10 cellular contexts compared by ENCODE assay signal in the genomic region with DNA sequence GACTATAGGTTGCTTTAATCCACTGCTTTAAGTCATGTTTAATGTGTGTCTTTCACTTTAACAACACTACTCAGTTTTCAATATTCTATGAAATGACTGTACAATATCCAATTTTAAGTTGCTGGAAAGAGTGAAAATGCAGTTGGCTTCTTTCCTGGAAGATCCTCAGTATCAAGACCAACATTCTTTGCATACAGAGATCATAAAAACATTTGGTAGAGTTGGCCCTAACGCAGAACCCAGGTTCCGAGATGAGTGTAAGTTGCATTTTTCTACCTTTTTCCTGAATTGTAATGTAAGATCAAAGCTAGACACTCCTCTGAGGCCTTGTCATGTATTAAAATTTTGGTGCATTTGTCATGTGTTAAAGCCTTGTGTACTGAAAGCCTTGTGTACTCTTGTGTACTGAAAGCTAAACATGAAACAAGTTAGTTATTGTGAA. TPM values are rescaled to one million over a fixed set of nuclear protein-coding genes. Genes with fewer than 3 reads are reported as not detected.
DNase-seq lines count a peak whose midpoint lies in the region; ATAC-seq and TF ChIP-seq lines count a peak whose summit lies in the region.
"Had no signal": no experiment of that assay in that cellular context is flagged by ENCODE, and none has a peak within 500 bp of the region (broad histone marks: within the 10 kb centered on the region; RNA-seq: fewer than 3 reads in every experiment).

No MANE protein-coding gene starts in this region.

- no peak overlapping the region for H4K8ac ChIP-seq in mesenchymal stem cell (ENCODE audit: low read length)

- no peak overlapping the region for H2BK5ac ChIP-seq in mesenchymal stem cell (ENCODE audit: low read depth, low read length, poor library complexity, severe bottlenecking)

- H3K79me1 ChIP-seq in mesenchymal stem cell (replicated peaks; ENCODE audit: low read length, poor library complexity, severe bottlenecking), result peaks cover 8% of the 10 kb centered on the region

- H3K4me1 ChIP-seq in mesenchymal stem cell (ENCODE audit: control insufficient read depth, insufficient read depth, low read depth, low read length), result no peaks in the 10 kb centered on the region
- peaks cover 11% of the 10 kb centered on the region for H3K4me1 ChIP-seq in mucosa of descending colon (ENCODE audit: low read depth)

- DNase-seq in AG10803 (ENCODE audit: low read depth) (peak; percentile 82), HFFc6 (peak; percentile 65), astrocyte of the cerebellum (ENCODE audit: low read depth) (peak; percentile 81), mesenchymal stem cell (no peak), mucosa of descending colon (no peak), ecto neural progenitor cell (ENCODE audit: low spot score) (no peak), GDM1 (lab: John Stamatoyannopoulos, UW) (no peak)
- DNase-seq in naive thymus-derived CD8-positive, alpha-beta T cell, result no peak
- DNase-seq: Calu3 had no signal

- H3K4me1 Mint-ChIP-seq in HFFc6 (ENCODE audit: low read depth), result peaks cover 46% of the 10 kb centered on the region
- H3K4me1 Mint-ChIP-seq in naive thymus-derived CD8-positive, alpha-beta T cell, result peaks cover 0 to 2% (median under 1%) of the 10 kb centered on the region in 4 donors

- no peak overlapping the region for H2BK12ac ChIP-seq in mesenchymal stem cell (ENCODE audit: low read length in 2 of 2)

- TF ChIP-seq CTCF in AG10803 (conservative IDR thresholded peaks at IDR 0.05; ENCODE audit: low read length) (no peak), HFFc6 (IDR thresholded peaks at IDR 0.05) (no peak), astrocyte of the cerebellum (IDR thresholded peaks at IDR 0.05; ENCODE audit: low read depth, low read length, missing control alignments) (no peak), mucosa of descending colon (IDR thresholded peaks at IDR 0.05) (no peak)

- WGBS in mesenchymal stem cell, result 63% methylated on average over 2 of the region's 2 CpGs

- no peak overlapping the region for H3K18ac ChIP-seq in mesenchymal stem cell (ENCODE audit: low read depth in 1 of 2, low read length in 2 of 2)

- H4K91ac ChIP-seq in mesenchymal stem cell (ENCODE audit: low read length), result no peak overlapping the region

- POLR2A ChIA-PET in naive thymus-derived CD8-positive, alpha-beta T cell (lab: Charles Lee), result no interaction called here

- no peak overlapping the region for H2BK120ac ChIP-seq in mesenchymal stem cell (ENCODE audit: low read depth, low read length)

- H3K9ac ChIP-seq in mesenchymal stem cell (ENCODE audit: low read length), result peak overlapping the region; percentile 87

- peak overlapping the region; percentile 65 for H3K27ac ChIP-seq in mesenchymal stem cell (ENCODE audit: low read length, poor library complexity, severe bottlenecking)

- no peak overlapping the region for H3K14ac ChIP-seq in mesenchymal stem cell (ENCODE audit: low read length in 2 of 2)

- H3K27me3 Mint-ChIP-seq in HFFc6 (ENCODE audit: insufficient read depth), result no peaks in the 10 kb centered on the region
- no peaks in the 10 kb centered on the region for H3K27me3 Mint-ChIP-seq in naive thymus-derived CD8-positive, alpha-beta T cell

- H3K9me3 ChIP-seq in mesenchymal stem cell (ENCODE audit: control insufficient read depth, low read length), result no peaks in the 10 kb centered on the region
- no peaks in the 10 kb centered on the region for H3K9me3 ChIP-seq in mucosa of descending colon

- H3K27ac Mint-ChIP-seq in HFFc6, result peak overlapping the region; percentile 45
- no peak overlapping the region for H3K27ac Mint-ChIP-seq in naive thymus-derived CD8-positive, alpha-beta T cell

- H3K4me2 ChIP-seq in mesenchymal stem cell (ENCODE audit: low read length, poor library complexity, severe bottlenecking), result no peak overlapping the region

- peak overlapping the region; percentile 63 for H3K4me3 Mint-ChIP-seq in HFFc6
- H3K4me3 Mint-ChIP-seq in naive thymus-derived CD8-positive, alpha-beta T cell, result no peak overlapping the region

- no peak overlapping the region for H2BK15ac ChIP-seq in mesenchymal stem cell (ENCODE audit: low read depth, poor library complexity, severe bottlenecking)

- H3K9me3 Mint-ChIP-seq in HFFc6, result no peaks in the 10 kb centered on the region
- H3K9me3 Mint-ChIP-seq in naive thymus-derived CD8-positive, alpha-beta T cell, result no peaks in the 10 kb centered on the region

- H3K4me3 ChIP-seq in AG10803 (ENCODE audit: low read length) (no peak overlapping the region), astrocyte of the cerebellum (ENCODE audit: low read depth, low read length) (no peak overlapping the region), mesenchymal stem cell (ENCODE audit: insufficient read depth in 1 of 2, low read depth in 1 of 2, low read length in 2 of 2) (peak overlapping the region in 1 of 2 experiments; percentile 45), mucosa of descending colon (no peak overlapping the region)
- H3K4me3 ChIP-seq: GM12878 had no signal

- in situ Hi-C loops in astrocyte of the cerebellum (cut with HindIII; ENCODE audit: low sequenced_read_pairs), result no loop called here

- no peak overlapping the region for H3K4ac ChIP-seq in mesenchymal stem cell (ENCODE audit: low read depth in 1 of 2, low read length in 2 of 2)

- intact Hi-C loops in mucosa of descending colon (cut with DNase I, micrococcal nuclease), result no loop called here

- no peak overlapping the region for H2AFZ ChIP-seq in mesenchymal stem cell (ENCODE audit: low read depth, low read length)

- peaks cover 18% of the 10 kb centered on the region for H3K36me3 Mint-ChIP-seq in HFFc6 (ENCODE audit: low read depth)
- peaks cover 6 to 76% (median 36%) of the 10 kb centered on the region in 3 donors for H3K36me3 Mint-ChIP-seq in naive thymus-derived CD8-positive, alpha-beta T cell

- no peaks in the 10 kb centered on the region for H3K27me3 ChIP-seq in mesenchymal stem cell (ENCODE audit: control insufficient read depth in 1 of 2, insufficient read depth in 1 of 2, low read length in 2 of 2)

- no peak overlapping the region for H2AK5ac ChIP-seq in mesenchymal stem cell (ENCODE audit: low read length, severe bottlenecking)

- no peak overlapping the region for H3K23ac ChIP-seq in mesenchymal stem cell (ENCODE audit: low read length in 2 of 2)

- no peak for ATAC-seq in mucosa of descending colon
- no peak for ATAC-seq in naive thymus-derived CD8-positive, alpha-beta T cell

- H3K36me3 ChIP-seq in mesenchymal stem cell (ENCODE audit: control insufficient read depth in 1 of 2, insufficient read depth in 2 of 2, low read depth in 1 of 2, low read length in 2 of 2) (peaks cover 3 to 35% of the 10 kb centered on the region in 2 experiments), mucosa of descending colon (ENCODE audit: low read depth) (no peaks in the 10 kb centered on the region)

RNA-seq across cellular contexts. Expression of gene TNFRSF11A, which starts 42.9 kb away (rescaled TPM):
- under 1 TPM in 1 of 6 experiments, not detected in 5; 0.05 TPM for total RNA-seq in HFFc6 (2021; fragmentation: NEBNext Ultra II Directional; extraction: Animal tissue kit (Norgen Biotek cat#: 25700))
- polyA plus RNA-seq in mesenchymal stem cell (2013, experiment 1 of 2), result 0.04 TPM
- 0.04 TPM for polyA plus RNA-seq in mesenchymal stem cell (2013, experiment 2 of 2)
- total RNA-seq in mucosa of descending colon, result 10 to 100 TPM; 23.3 to 87.3 (median 59.3) TPM
- under 1 TPM; 0.08 to 0.36 TPM for total RNA-seq in naive thymus-derived CD8-positive, alpha-beta T cell
- polyA plus RNA-seq in naive thymus-derived CD8-positive, alpha-beta T cell, result not detected

Comparison
In these comparisons a context has a peak if more than half of its experiments do, and no peak if none do; other contexts are left out.
1. DNase-seq: peak in AG10803 (single experiment), HFFc6 (single experiment) and astrocyte of the cerebellum (single experiment); none in mesenchymal stem cell (single experiment), mucosa of descending colon (0 of 3), ecto neural progenitor cell (single experiment), GDM1 (single experiment) and naive thymus-derived CD8-positive, alpha-beta T cell (0 of 10).
2. RNA of gene TNFRSF11A, which starts 42.9 kb away (total RNA-seq): 23.3 to 87.3 TPM in mucosa of descending colon; 0.08 to 0.36 TPM in naive thymus-derived CD8-positive, alpha-beta T cell and 0.05 TPM in HFFc6; every median in the first group is over 10 times any median in the second.